1 cellular context compared by ENCODE assay signal in genomic region chr1:179105393-179105792, GRCh38.
TF ChIP-seq lines count a peak whose summit lies in the region.

No MANE protein-coding gene starts in this region.

TF ChIP-seq in GM12878, 131 proteins besides CTCF, POLR2A, EP300 and RAD21:
- TF ChIP-seq, protein P1, sequence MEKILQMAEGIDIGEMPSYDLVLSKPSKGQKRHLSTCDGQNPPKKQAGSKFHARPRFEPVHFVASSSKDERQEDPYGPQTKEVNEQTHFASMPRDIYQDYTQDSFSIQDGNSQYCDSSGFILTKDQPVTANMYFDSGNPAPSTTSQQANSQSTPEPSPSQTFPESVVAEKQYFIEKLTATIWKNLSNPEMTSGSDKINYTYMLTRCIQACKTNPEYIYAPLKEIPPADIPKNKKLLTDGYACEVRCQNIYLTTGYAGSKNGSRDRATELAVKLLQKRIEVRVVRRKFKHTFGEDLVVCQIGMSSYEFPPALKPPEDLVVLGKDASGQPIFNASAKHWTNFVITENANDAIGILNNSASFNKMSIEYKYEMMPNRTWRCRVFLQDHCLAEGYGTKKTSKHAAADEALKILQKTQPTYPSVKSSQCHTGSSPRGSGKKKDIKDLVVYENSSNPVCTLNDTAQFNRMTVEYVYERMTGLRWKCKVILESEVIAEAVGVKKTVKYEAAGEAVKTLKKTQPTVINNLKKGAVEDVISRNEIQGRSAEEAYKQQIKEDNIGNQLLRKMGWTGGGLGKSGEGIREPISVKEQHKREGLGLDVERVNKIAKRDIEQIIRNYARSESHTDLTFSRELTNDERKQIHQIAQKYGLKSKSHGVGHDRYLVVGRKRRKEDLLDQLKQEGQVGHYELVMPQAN (conservative IDR thresholded peaks at IDR 0.05): no peak
- TF ChIP-seq ZNF207 (IDR thresholded peaks at IDR 0.05; ENCODE audit: borderline replicate concordance): no peak
- TF ChIP-seq CBX5 (IDR thresholded peaks at IDR 0.05; ENCODE audit: low read depth): no peak
- no peak for TF ChIP-seq BMI1 (IDR thresholded peaks at IDR 0.05; ENCODE audit: borderline replicate concordance)
- TF ChIP-seq GATAD2B (conservative IDR thresholded peaks at IDR 0.05; ENCODE audit: low read depth): no peak
- TF ChIP-seq YY1 (IDR thresholded peaks at IDR 0.05; ENCODE audit: low read depth, low read length): no peak
- no peak for TF ChIP-seq RFX5 (IDR thresholded peaks at IDR 0.05; ENCODE audit: low read depth, low read length)
- no peak for TF ChIP-seq NFYA (IDR thresholded peaks at IDR 0.05; ENCODE audit: borderline replicate concordance, low read depth, low read length)
- no peak for TF ChIP-seq ZNF24 (IDR thresholded peaks at IDR 0.05)
- TF ChIP-seq BRCA1 (IDR thresholded peaks at IDR 0.05; ENCODE audit: low read depth, low read length): no peak
